ENCODE assay signal across 8 cellular contexts in genomic region chr17:77453613-77454559, GRCh38.
DNase-seq lines count a peak whose midpoint lies in the region; ATAC-seq and TF ChIP-seq lines count a peak whose summit lies in the region.

No MANE protein-coding gene starts in this region.

- peak overlapping the region in 9 of 10 donors; percentile 1 to 76 (median 18) for H3K4me3 ChIP-seq in heart right ventricle
- peak overlapping the region; percentile 38 for H3K4me3 ChIP-seq in lower lobe of right lung
- peak overlapping the region in 3 of 4 donors; percentile 31 to 57 (median 44) for H3K4me3 ChIP-seq in upper lobe of left lung

- TF ChIP-seq CTCF in heart right ventricle (IDR thresholded peaks at IDR 0.05) (no peak), lower lobe of right lung (IDR thresholded peaks at IDR 0.05) (no peak), upper lobe of left lung (IDR thresholded peaks at IDR 0.05) (no peak)

- H3K9me3 ChIP-seq in heart right ventricle (no peaks in the 10 kb centered on the region), lower lobe of right lung (no peaks in the 10 kb centered on the region), upper lobe of left lung (no peaks in the 10 kb centered on the region)

- 63 to 76% methylated on average over 29 of the region's 29 CpGs for WGBS in heart right ventricle, 2 donors
- 25 to 47% methylated on average over 14 to 28 of the region's 29 CpGs for WGBS in upper lobe of left lung, 2 donors

- intact Hi-C loops in heart right ventricle (cut with DNase I): no loop called here
- intact Hi-C loops in cardiac septum (cut with DNase I): no loop called here
- intact Hi-C loops in activated T-helper 2 cell treated with anti-CD3 and anti-CD28 coated beads, Interferon-gamma antibody, Interleukin-2, Interleukin-4, amounts not matched to agents 10 μg/mL and 5 μg/mL and 100 μg/mL, durations not matched to agents 14 hours and 24 hours and 36 hours (cut with micrococcal nuclease): loop anchor here (1.0 to 10.0 kb wide), 4 partner anchors 9 to 719 kb away; partner anchors contain the start of genes MFSD11, SRSF2 and TMC6
- intact Hi-C loops in lower lobe of right lung (cut with DNase I): no loop called here

- peaks cover 53% of the 10 kb centered on the region for H3K4me1 Mint-ChIP-seq in activated T-helper 2 cell treated with anti-CD3 and anti-CD28 coated beads, Interferon-gamma antibody, Interleukin-2, Interleukin-4, amounts not matched to agents 10 μg/mL and 5 μg/mL and 100 μg/mL, durations not matched to agents 14 hours and 24 hours and 36 hours (ENCODE audit: low read depth)

- H3K36me3 Mint-ChIP-seq in activated T-helper 2 cell treated with anti-CD3 and anti-CD28 coated beads, Interferon-gamma antibody, Interleukin-2, Interleukin-4, amounts not matched to agents 10 μg/mL and 5 μg/mL and 100 μg/mL, durations not matched to agents 14 hours and 24 hours and 36 hours (ENCODE audit: low read depth): peaks cover 69% of the 10 kb centered on the region

- peak overlapping the region; percentile 93 for H3K27ac Mint-ChIP-seq in activated T-helper 2 cell treated with anti-CD3 and anti-CD28 coated beads, Interferon-gamma antibody, Interleukin-2, Interleukin-4, amounts not matched to agents 10 μg/mL and 5 μg/mL and 100 μg/mL, durations not matched to agents 14 hours and 24 hours and 36 hours

- H3K4me1 ChIP-seq in heart right ventricle (peaks cover 45 to 99% (median 87%) of the 10 kb centered on the region in 9 donors), lower lobe of right lung (peaks cover 85% of the 10 kb centered on the region), upper lobe of left lung (peaks cover 67 to 88% (median 77%) of the 10 kb centered on the region in 4 donors)

- no peaks in the 10 kb centered on the region for H3K9me3 Mint-ChIP-seq in activated T-helper 2 cell treated with anti-CD3 and anti-CD28 coated beads, Interferon-gamma antibody, Interleukin-2, Interleukin-4, amounts not matched to agents 10 μg/mL and 5 μg/mL and 100 μg/mL, durations not matched to agents 14 hours and 24 hours and 36 hours

- TF ChIP-seq EP300 in upper lobe of left lung (IDR thresholded peaks at IDR 0.05): no peak

- DNase-seq in heart right ventricle (peak in 1 of 2 donors; percentile 38), cardiac septum (ENCODE audit: low spot score) (no peak), lower lobe of right lung (no peak), upper lobe of left lung (peak in 1 of 2 donors; percentile 66)
- peak; percentile 52 for DNase-seq in activated T-helper 2 cell treated with anti-CD3 and anti-CD28 coated beads, Interferon-gamma antibody, Interleukin-2, Interleukin-4, amounts not matched to agents 10 μg/mL and 5 μg/mL and 100 μg/mL, durations not matched to agents 14 hours and 24 hours and 36 hours (ENCODE audit: low spot score)

- peak overlapping the region; percentile 99 for H3K4me3 Mint-ChIP-seq in activated T-helper 2 cell treated with anti-CD3 and anti-CD28 coated beads, Interferon-gamma antibody, Interleukin-2, Interleukin-4, amounts not matched to agents 10 μg/mL and 5 μg/mL and 100 μg/mL, durations not matched to agents 14 hours and 24 hours and 36 hours (ENCODE audit: low read depth)

- peaks cover 0 to 4% (median 0%) of the 10 kb centered on the region in 9 donors for H3K36me3 ChIP-seq in heart right ventricle
- H3K36me3 ChIP-seq in lower lobe of right lung: no peaks in the 10 kb centered on the region
- no peaks in the 10 kb centered on the region for H3K36me3 ChIP-seq in upper lobe of left lung

- H3K27me3 ChIP-seq in heart right ventricle: no peaks in the 10 kb centered on the region
- H3K27me3 ChIP-seq in lower lobe of right lung (ENCODE audit: low read depth): no peaks in the 10 kb centered on the region
- no peaks in the 10 kb centered on the region for H3K27me3 ChIP-seq in upper lobe of left lung

- ATAC-seq in heart right ventricle (no peak), lower lobe of right lung (peak in 1 of 2 donors; percentile 4), upper lobe of left lung (ENCODE audit: low FRiP score in 2 of 2) (no peak), GM21367 (IDR thresholded peaks at IDR 0.05; ENCODE audit: unreplicated experiment) (no peak), GM21390 (IDR thresholded peaks at IDR 0.05; ENCODE audit: unreplicated experiment) (no peak), GM21528 (IDR thresholded peaks at IDR 0.05; ENCODE audit: low FRiP score, unreplicated experiment) (no peak)

- no peak for TF ChIP-seq POLR2A in upper lobe of left lung (IDR thresholded peaks at IDR 0.05)

- H3K27ac ChIP-seq in heart right ventricle (peak overlapping the region in 9 of 10 donors; percentile 34 to 94 (median 59)), lower lobe of right lung (peak overlapping the region; percentile 81), upper lobe of left lung (peak overlapping the region; percentile 46 to 85 (median 82))

- H3K27me3 Mint-ChIP-seq in activated T-helper 2 cell treated with anti-CD3 and anti-CD28 coated beads, Interferon-gamma antibody, Interleukin-2, Interleukin-4, amounts not matched to agents 10 μg/mL and 5 μg/mL and 100 μg/mL, durations not matched to agents 14 hours and 24 hours and 36 hours (ENCODE audit: low read depth): no peaks in the 10 kb centered on the region
